ENCODE assay signal across 28 cellular contexts in the genomic region with DNA sequence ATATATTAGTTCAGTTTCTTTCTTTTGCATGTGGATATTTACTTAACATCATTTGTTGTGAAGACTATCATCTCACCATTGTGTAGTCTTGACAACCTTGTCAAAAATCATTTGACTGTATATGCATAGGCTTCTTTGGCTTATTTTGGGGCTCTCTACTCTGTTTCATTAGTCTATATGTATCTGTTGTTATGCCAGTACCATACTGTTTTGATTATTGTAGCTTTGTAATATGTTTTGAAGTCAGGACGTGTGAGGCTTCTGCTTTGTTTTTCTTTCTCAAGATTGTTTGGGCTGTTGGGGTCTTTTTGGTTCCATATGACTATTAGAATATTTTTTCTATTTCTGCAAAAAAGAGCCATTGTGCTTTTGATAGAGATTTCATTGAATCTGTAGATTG.
"Had no signal": no experiment of that assay in that cellular context is flagged by ENCODE, and none has a peak within 500 bp of the region (broad histone marks: within the 10 kb centered on the region; RNA-seq: fewer than 3 reads in every experiment).

No MANE protein-coding gene starts in this region.

- H3K27me3 ChIP-seq: dorsolateral prefrontal cortex, esophagus muscularis mucosa, esophagus squamous epithelium, foreskin keratinocyte, gastrocnemius medialis, gastroesophageal sphincter, heart left ventricle, heart right ventricle, hepatocyte had no signal

- H3K27me3 Mint-ChIP-seq: dendritic cell treated with granulocyte-macrophage colony-stimulating factor and Interleukin-4, amounts not matched to agents 40 ng/mL and 50 ng/mL, for 4 days; effector memory CD8-positive, alpha-beta T cell had no signal

- H3K4me1 Mint-ChIP-seq: endodermal cell had no signal

- ATAC-seq: effector memory CD8-positive, alpha-beta T cell; esophagus mucosa; foreskin keratinocyte; gastrocnemius medialis; gastroesophageal sphincter; heart left ventricle; heart right ventricle had no signal

- H3K79me2 ChIP-seq: hepatocyte had no signal

- H2AFZ ChIP-seq: hepatocyte had no signal

- FAIRE-seq: endometrium, endothelial cell of umbilical vein had no signal

- DNase-seq: cortex of kidney; dermis blood vessel endothelial cell; dorsolateral prefrontal cortex; effector CD4-positive, alpha-beta T cell; effector CD8-positive, alpha-beta T cell; effector memory CD4-positive, alpha-beta T cell; effector memory CD8-positive, alpha-beta T cell; endodermal cell; erythroblast; esophagus squamous epithelium; foreskin fibroblast; foreskin keratinocyte; foreskin melanocyte; gastrocnemius medialis; glutamatergic neuron; head of caudate nucleus; heart left ventricle; heart right ventricle; hippocampal formation had no signal

- H3K4me1 ChIP-seq: esophagus muscularis mucosa, esophagus squamous epithelium, foreskin keratinocyte, gastrocnemius medialis, gastroesophageal sphincter, heart left ventricle, heart right ventricle had no signal

- H3K36me3 ChIP-seq: esophagus muscularis mucosa, esophagus squamous epithelium, gastrocnemius medialis, gastroesophageal sphincter, heart left ventricle, heart right ventricle had no signal

- H3K4me3 ChIP-seq: coronary artery, dorsolateral prefrontal cortex, esophagus muscularis mucosa, esophagus squamous epithelium, gastrocnemius medialis, gastroesophageal sphincter, heart left ventricle, heart right ventricle, hepatocyte had no signal

- H3K27ac ChIP-seq: coronary artery, epithelial cell of prostate, esophagus muscularis mucosa, esophagus squamous epithelium, foreskin keratinocyte, gastrocnemius medialis, gastroesophageal sphincter, heart left ventricle, heart right ventricle, hepatocyte had no signal

- H3K4me2 ChIP-seq: hepatocyte had no signal

- H3K4me3 Mint-ChIP-seq: dendritic cell treated with granulocyte-macrophage colony-stimulating factor and Interleukin-4, amounts not matched to agents 40 ng/mL and 50 ng/mL, for 4 days; effector memory CD8-positive, alpha-beta T cell; endodermal cell had no signal

- H3K27ac Mint-ChIP-seq: dendritic cell treated with granulocyte-macrophage colony-stimulating factor and Interleukin-4, amounts not matched to agents 40 ng/mL and 50 ng/mL, for 4 days; effector memory CD8-positive, alpha-beta T cell; endodermal cell had no signal
